In genomic region chr1:206808615-206809014, GRCh38 we compare ENCODE assay signal across 8 cellular contexts.
DNase-seq lines count a peak whose midpoint lies in the region; ATAC-seq and TF ChIP-seq lines count a peak whose summit lies in the region.

No MANE protein-coding gene starts in this region.

- H3K27me3 ChIP-seq in WERI-Rb-1 (ENCODE audit: insufficient read depth, low read depth, severe bottlenecking), result peaks cover 87% of the 10 kb centered on the region

- H3K27ac ChIP-seq in WERI-Rb-1, result no peak overlapping the region

- peak overlapping the region; percentile 10 for H3K27ac Mint-ChIP-seq in stimulated activated naive B cell treated with anti-CD40 and anti-IgM and Interleukin-4, amounts not matched to agents 10 μg/mL and 1 μg/mL and 100 μg/mL, for 72 hours

- DNase-seq in stimulated activated CD4-positive, alpha-beta T cell treated with anti-CD3 and anti-CD28 coated beads, Interleukin-15, amount 100 ng/mL, for 24 hours, result peak; percentile 37
- DNase-seq in stimulated activated CD4-positive, alpha-beta T cell treated with anti-CD3 and anti-CD28 coated beads, Interleukin-12 subunit alpha, Interleukin-12 subunit beta, amount 100 ng/mL, for 4 hours, result no peak
- DNase-seq in HPDE6-E6E7 (ENCODE audit: extremely low spot score), result peak; percentile 26
- peak; percentile 78 for DNase-seq in WERI-Rb-1
- DNase-seq in foreskin fibroblast, result peak in 1 of 2 donors; percentile 23
- no peak for DNase-seq in stimulated activated naive B cell treated with anti-CD40 and anti-IgM and Interleukin-4, amounts not matched to agents 10 μg/mL and 1 μg/mL and 100 μg/mL, for 72 hours
- DNase-seq in NCI-H2171 (lab: John Stamatoyannopoulos, UW), result no peak
- DNase-seq in DMS153 (lab: John Stamatoyannopoulos, UW), result no peak

- H3K4me3 ChIP-seq in WERI-Rb-1 (ENCODE audit: low read depth, low read length), result no peak overlapping the region
- no peak overlapping the region for H3K4me3 ChIP-seq in foreskin fibroblast (ENCODE audit: low read depth in 1 of 2, low read length in 2 of 2)

- no peaks in the 10 kb centered on the region for H3K27me3 Mint-ChIP-seq in stimulated activated naive B cell treated with anti-CD40 and anti-IgM and Interleukin-4, amounts not matched to agents 10 μg/mL and 1 μg/mL and 100 μg/mL, for 72 hours

- H3K36me3 ChIP-seq in WERI-Rb-1, result no peaks in the 10 kb centered on the region

- H3K4me3 Mint-ChIP-seq in stimulated activated naive B cell treated with anti-CD40 and anti-IgM and Interleukin-4, amounts not matched to agents 10 μg/mL and 1 μg/mL and 100 μg/mL, for 72 hours, result no peak overlapping the region

- H3K36me3 Mint-ChIP-seq in stimulated activated naive B cell treated with anti-CD40 and anti-IgM and Interleukin-4, amounts not matched to agents 10 μg/mL and 1 μg/mL and 100 μg/mL, for 72 hours, result peaks cover 0 to 7% of the 10 kb centered on the region in 2 donors

- peak; percentile 89 for TF ChIP-seq CTCF in WERI-Rb-1 (IDR thresholded peaks at IDR 0.05; ENCODE audit: low read depth, low read length)
- peak; percentile 49 for TF ChIP-seq CTCF in foreskin fibroblast (IDR thresholded peaks at IDR 0.05; ENCODE audit: low read depth, low read length)

- ATAC-seq in stimulated activated naive B cell treated with anti-CD40 and anti-IgM and Interleukin-4, amounts not matched to agents 10 μg/mL and 1 μg/mL and 100 μg/mL, for 72 hours (replicated peaks), result peak; percentile 93 to 94

- H3K9me3 ChIP-seq in WERI-Rb-1 (ENCODE audit: severe bottlenecking), result peaks cover 12% of the 10 kb centered on the region

- H3K4me1 Mint-ChIP-seq in stimulated activated naive B cell treated with anti-CD40 and anti-IgM and Interleukin-4, amounts not matched to agents 10 μg/mL and 1 μg/mL and 100 μg/mL, for 72 hours, result peaks cover 9 to 18% of the 10 kb centered on the region in 2 donors

- H3K9me3 Mint-ChIP-seq in stimulated activated naive B cell treated with anti-CD40 and anti-IgM and Interleukin-4, amounts not matched to agents 10 μg/mL and 1 μg/mL and 100 μg/mL, for 72 hours, result peaks cover 0 to 5% of the 10 kb centered on the region in 2 donors

Comparison
In these comparisons a context has a peak if more than half of its experiments do, and no peak if none do; other contexts are left out.
1. DNase-seq: peak in stimulated activated CD4-positive, alpha-beta T cell treated with anti-CD3 and anti-CD28 coated beads, Interleukin-15, amount 100 ng/mL, for 24 hours (single experiment), HPDE6-E6E7 (single experiment) and WERI-Rb-1 (single experiment); none in stimulated activated CD4-positive, alpha-beta T cell treated with anti-CD3 and anti-CD28 coated beads, Interleukin-12 subunit alpha, Interleukin-12 subunit beta, amount 100 ng/mL, for 4 hours (single experiment), stimulated activated naive B cell treated with anti-CD40 and anti-IgM and Interleukin-4, amounts not matched to agents 10 μg/mL and 1 μg/mL and 100 μg/mL, for 72 hours (single experiment), NCI-H2171 (single experiment) and DMS153 (single experiment).